Comparison of ENCODE assay signal across 21 cellular contexts in genomic region chr7:138195207-138195606, GRCh38.
DNase-seq lines count a peak whose midpoint lies in the region; TF ChIP-seq lines count a peak whose summit lies in the region.
"Had no signal": no experiment of that assay in that cellular context is flagged by ENCODE, and none has a peak within 500 bp of the region (broad histone marks: within the 10 kb centered on the region; RNA-seq: fewer than 3 reads in every experiment).

No MANE protein-coding gene starts in this region.

- no peak overlapping the region for H3K14ac ChIP-seq in mesenchymal stem cell (ENCODE audit: low read length in 2 of 2)

- no peaks in the 10 kb centered on the region for H3K4me1 Mint-ChIP-seq in nephron progenitor cell
- H3K4me1 Mint-ChIP-seq in endothelial cell (ENCODE audit: unreplicated experiment), result no peaks in the 10 kb centered on the region
- H3K4me1 Mint-ChIP-seq: activated CD4-positive, alpha-beta T cell treated with anti-CD3 and anti-CD28 coated beads for 36 hours; activated naive CD4-positive, alpha-beta T cell treated with anti-CD3 and anti-CD28 coated beads, Interleukin-2, amount 50 U/mL, for 24 hours; CD4-positive, CD25-positive, alpha-beta regulatory T cell had no signal

- H3K4me3 Mint-ChIP-seq in nephron progenitor cell (no peak overlapping the region), endothelial cell (ENCODE audit: unreplicated experiment) (no peak overlapping the region)
- H3K4me3 Mint-ChIP-seq: activated CD4-positive, alpha-beta T cell treated with anti-CD3 and anti-CD28 coated beads for 36 hours; activated naive CD4-positive, alpha-beta T cell treated with anti-CD3 and anti-CD28 coated beads, Interleukin-2, amount 50 U/mL, for 24 hours; activated T-cell treated with anti-CD3 and anti-CD28 coated beads, Interleukin-2, amount 50 U/mL, for 72 hours; CD4-positive, CD25-positive, alpha-beta regulatory T cell had no signal

- no peak overlapping the region for H2AK5ac ChIP-seq in mesenchymal stem cell (ENCODE audit: low read length, severe bottlenecking)

- H3K36me3 Mint-ChIP-seq in nephron progenitor cell (ENCODE audit: low read depth) (no peaks in the 10 kb centered on the region), endothelial cell (ENCODE audit: low read depth, unreplicated experiment) (peaks cover 4% of the 10 kb centered on the region)
- H3K36me3 Mint-ChIP-seq: activated naive CD4-positive, alpha-beta T cell treated with anti-CD3 and anti-CD28 coated beads, Interleukin-2, amount 50 U/mL, for 24 hours; CD4-positive, CD25-positive, alpha-beta regulatory T cell had no signal

- DNase-seq in CD1c-positive myeloid dendritic cell (ENCODE audit: extremely low spot score), result peak; percentile 34
- DNase-seq in LNCaP clone FGC (ENCODE audit: low read depth), result peak; percentile 61
- peak; percentile 46 for DNase-seq in epithelial cell of esophagus (ENCODE audit: low read depth)
- DNase-seq in mesenchymal stem cell, result peak; percentile 68
- DNase-seq in OCI-M1 (lab: John Stamatoyannopoulos, UW), result no peak
- no peak for DNase-seq in nephron progenitor cell
- DNase-seq in endothelial cell (ENCODE audit: low spot score), result no peak
- no peak for DNase-seq in NCI-H345 treated with DMSO at 0.1 percent for 48 hours (lab: John Stamatoyannopoulos, UW; ENCODE audit: unreplicated experiment)
- DNase-seq: ACHN; activated CD4-positive, alpha-beta T cell treated with anti-CD3 and anti-CD28 coated beads for 36 hours; activated T-cell treated with anti-CD3 and anti-CD28 coated beads, Interleukin-2, amount 50 U/mL, for 72 hours; CD4-positive, CD25-positive, alpha-beta regulatory T cell; cerebellar nuclear complex; effector CD8-positive, alpha-beta T cell; H7; Karpas-422; left colon; NCI-H1105 treated with DMSO at 0.1 percent for 48 hours; NCI-H524 treated with DMSO at 0.1 percent for 48 hours; Right ventricle myocardium superior had no signal

- no peaks in the 10 kb centered on the region for H3K4me1 ChIP-seq in mesenchymal stem cell (ENCODE audit: control insufficient read depth, insufficient read depth, low read depth, low read length)

- no peak overlapping the region for H2BK15ac ChIP-seq in mesenchymal stem cell (ENCODE audit: low read depth, poor library complexity, severe bottlenecking)

- H2AFZ ChIP-seq in mesenchymal stem cell (ENCODE audit: low read depth, low read length), result no peak overlapping the region

- H3K9ac ChIP-seq in mesenchymal stem cell (ENCODE audit: low read length), result no peak overlapping the region

- H3K9me3 ChIP-seq in mesenchymal stem cell (ENCODE audit: control insufficient read depth, low read length), result peaks cover 2% of the 10 kb centered on the region

- no peaks in the 10 kb centered on the region for H3K79me1 ChIP-seq in mesenchymal stem cell (replicated peaks; ENCODE audit: low read length, poor library complexity, severe bottlenecking)

- no peak overlapping the region for H3K4me2 ChIP-seq in mesenchymal stem cell (ENCODE audit: low read length, poor library complexity, severe bottlenecking)

- no peaks in the 10 kb centered on the region for H3K36me3 ChIP-seq in mesenchymal stem cell (ENCODE audit: control insufficient read depth in 1 of 2, insufficient read depth in 2 of 2, low read depth in 1 of 2, low read length in 2 of 2)

- H2BK12ac ChIP-seq in mesenchymal stem cell (ENCODE audit: low read length in 2 of 2), result peak overlapping the region in 1 of 2 experiments; percentile 15

- peak overlapping the region in 1 of 2 experiments; percentile 18 for H3K18ac ChIP-seq in mesenchymal stem cell (ENCODE audit: low read depth in 1 of 2, low read length in 2 of 2)

- TF ChIP-seq CTCF in LNCaP clone FGC (IDR thresholded peaks at IDR 0.05; ENCODE audit: control insufficient read depth, extremely low read depth, insufficient read depth) (no peak), epithelial cell of esophagus (IDR thresholded peaks at IDR 0.05; ENCODE audit: insufficient read depth, low read depth, low read length, missing control alignments) (no peak), nephron progenitor cell (IDR thresholded peaks at IDR 0.05) (no peak), endothelial cell (IDR thresholded peaks at IDR 0.05; ENCODE audit: unreplicated experiment) (no peak)

- no peak overlapping the region for H3K4ac ChIP-seq in mesenchymal stem cell (ENCODE audit: low read depth in 1 of 2, low read length in 2 of 2)

- H3K4me3 ChIP-seq in LNCaP clone FGC (ENCODE audit: low read depth, low read length), result no peak overlapping the region
- no peak overlapping the region for H3K4me3 ChIP-seq in epithelial cell of esophagus (ENCODE audit: low read length)
- H3K4me3 ChIP-seq in mesenchymal stem cell (ENCODE audit: insufficient read depth in 1 of 2, low read depth in 1 of 2, low read length in 2 of 2), result no peak overlapping the region

- no peak overlapping the region for H2BK5ac ChIP-seq in mesenchymal stem cell (ENCODE audit: low read depth, low read length, poor library complexity, severe bottlenecking)

- no peak overlapping the region for H4K8ac ChIP-seq in mesenchymal stem cell (ENCODE audit: low read length)

- H3K27ac Mint-ChIP-seq in nephron progenitor cell (no peak overlapping the region), endothelial cell (ENCODE audit: unreplicated experiment) (no peak overlapping the region)
- H3K27ac Mint-ChIP-seq: activated CD4-positive, alpha-beta T cell treated with anti-CD3 and anti-CD28 coated beads for 36 hours; activated naive CD4-positive, alpha-beta T cell treated with anti-CD3 and anti-CD28 coated beads, Interleukin-2, amount 50 U/mL, for 24 hours; activated T-cell treated with anti-CD3 and anti-CD28 coated beads, Interleukin-2, amount 50 U/mL, for 72 hours had no signal

- no peak overlapping the region for H4K91ac ChIP-seq in mesenchymal stem cell (ENCODE audit: low read length)

- H3K9me3 Mint-ChIP-seq in nephron progenitor cell (peaks cover 4% of the 10 kb centered on the region), endothelial cell (ENCODE audit: unreplicated experiment) (no peaks in the 10 kb centered on the region)
- H3K9me3 Mint-ChIP-seq: activated naive CD4-positive, alpha-beta T cell treated with anti-CD3 and anti-CD28 coated beads, Interleukin-2, amount 50 U/mL, for 24 hours; activated T-cell treated with anti-CD3 and anti-CD28 coated beads, Interleukin-2, amount 50 U/mL, for 72 hours had no signal

- 49% methylated on average over 2 of the region's 2 CpGs for WGBS in mesenchymal stem cell

- peak overlapping the region; percentile 54 for H2BK120ac ChIP-seq in mesenchymal stem cell (ENCODE audit: low read depth, low read length)

- no peaks in the 10 kb centered on the region for H3K27me3 ChIP-seq in mesenchymal stem cell (ENCODE audit: control insufficient read depth in 1 of 2, insufficient read depth in 1 of 2, low read length in 2 of 2)

- no peak overlapping the region for H3K23ac ChIP-seq in mesenchymal stem cell (ENCODE audit: low read length in 2 of 2)

- no peak overlapping the region for H3K27ac ChIP-seq in mesenchymal stem cell (ENCODE audit: low read length, poor library complexity, severe bottlenecking)

- H3K27me3 Mint-ChIP-seq in nephron progenitor cell (ENCODE audit: low read depth, poor library complexity) (no peaks in the 10 kb centered on the region), endothelial cell (ENCODE audit: unreplicated experiment) (peaks cover 3% of the 10 kb centered on the region)
- H3K27me3 Mint-ChIP-seq: activated CD4-positive, alpha-beta T cell treated with anti-CD3 and anti-CD28 coated beads for 36 hours; CD4-positive, CD25-positive, alpha-beta regulatory T cell had no signal

Comparison
In these comparisons a context has a peak if more than half of its experiments do, and no peak if none do; other contexts are left out.
1. DNase-seq: peak in CD1c-positive myeloid dendritic cell (single experiment), LNCaP clone FGC (single experiment), epithelial cell of esophagus (single experiment) and mesenchymal stem cell (single experiment); none in OCI-M1 (single experiment), nephron progenitor cell (single experiment), endothelial cell (single experiment) and NCI-H345 treated with DMSO at 0.1 percent for 48 hours (single experiment).